ENCODE assay signal across 8 cellular contexts in genomic region chr7:151599401-151600227, GRCh38.
DNase-seq lines count a peak whose midpoint lies in the region; ATAC-seq, FAIRE-seq and TF ChIP-seq lines count a peak whose summit lies in the region.

No MANE protein-coding gene starts in this region.

- POLR2A ChIA-PET in CD8-positive, alpha-beta T cell (lab: Charles Lee) = no interaction called here

- H3K4me3 ChIP-seq in CD8-positive, alpha-beta T cell (ENCODE audit: low read depth, low read length) = no peak overlapping the region
- H3K4me3 ChIP-seq in fibroblast of pulmonary artery (replicated peaks; ENCODE audit: low read depth, low read length) (no peak overlapping the region), pancreas (no peak overlapping the region)

- H3K27ac Mint-ChIP-seq in CD8-positive, alpha-beta T cell = peak overlapping the region; percentile 47

- no peaks in the 10 kb centered on the region for H3K36me3 ChIP-seq in CD8-positive, alpha-beta T cell (ENCODE audit: insufficient read depth, low read length)
- H3K36me3 ChIP-seq in pancreas = peaks cover 0 to 2% (median 0%) of the 10 kb centered on the region in 3 donors

- H3K27me3 Mint-ChIP-seq in CD8-positive, alpha-beta T cell (ENCODE audit: low read depth) = no peaks in the 10 kb centered on the region

- H3K36me3 Mint-ChIP-seq in CD8-positive, alpha-beta T cell = peaks cover 33% of the 10 kb centered on the region

- CTCF ChIA-PET in CD8-positive, alpha-beta T cell (lab: Charles Lee) = interaction anchor here (1.2 kb wide), 1 partner anchor 183 kb away, joined by 3 read pairs; no protein-coding TSS in a partner anchor

- FAIRE-seq in pancreas (lab: Jason Lieb, UNC) = no peak

- no peaks in the 10 kb centered on the region for H3K9me3 Mint-ChIP-seq in CD8-positive, alpha-beta T cell

- no peaks in the 10 kb centered on the region for H3K4me1 ChIP-seq in CD8-positive, alpha-beta T cell (ENCODE audit: insufficient read depth, low read length)
- peaks cover 0 to 8% (median 0%) of the 10 kb centered on the region in 3 donors for H3K4me1 ChIP-seq in pancreas

- intact Hi-C loops in CD8-positive, alpha-beta T cell (cut with DNase I, micrococcal nuclease) = no loop called here
- intact Hi-C loops in pancreas (cut with DNase I) = no loop called here

- no peak overlapping the region for H3K27ac ChIP-seq in CD8-positive, alpha-beta T cell (ENCODE audit: low read depth, low read length)
- H3K27ac ChIP-seq in pancreas = no peak overlapping the region

- peaks cover 23% of the 10 kb centered on the region for H3K4me1 Mint-ChIP-seq in CD8-positive, alpha-beta T cell (ENCODE audit: low read depth)

- no peaks in the 10 kb centered on the region for H3K27me3 ChIP-seq in CD8-positive, alpha-beta T cell (ENCODE audit: insufficient read depth, low read length)
- no peaks in the 10 kb centered on the region for H3K27me3 ChIP-seq in pancreas

- 82 to 84% methylated on average over 10 of the region's 10 CpGs for WGBS in pancreas, 2 donors

- H3K4me3 Mint-ChIP-seq in CD8-positive, alpha-beta T cell = no peak overlapping the region

- no peak for DNase-seq in CD8-positive, alpha-beta T cell
- DNase-seq in RKO (ENCODE audit: low spot score) (peak; percentile 94), fibroblast of pulmonary artery (ENCODE audit: low read depth) (peak; percentile 91), pancreas (no peak), NCI-H526 treated with DMSO at 0.1 percent for 48 hours (lab: John Stamatoyannopoulos, UW) (no peak)

- no peaks in the 10 kb centered on the region for H3K9me3 ChIP-seq in CD8-positive, alpha-beta T cell (ENCODE audit: low read length)
- no peaks in the 10 kb centered on the region for H3K9me3 ChIP-seq in pancreas

- no peak for ATAC-seq in CD8-positive, alpha-beta T cell
- ATAC-seq in pancreas (peak in 3 of 4 donors; percentile 59 to 83 (median 78)), GM21619 (IDR thresholded peaks at IDR 0.05; ENCODE audit: unreplicated experiment) (no peak), HG03520 (IDR thresholded peaks at IDR 0.05; ENCODE audit: unreplicated experiment) (no peak), GM19397 (IDR thresholded peaks at IDR 0.05; ENCODE audit: unreplicated experiment) (no peak)

- TF ChIP-seq CTCF in CD8-positive, alpha-beta T cell (IDR thresholded peaks at IDR 0.05) = no peak
- TF ChIP-seq CTCF in fibroblast of pulmonary artery (IDR thresholded peaks at IDR 0.05; ENCODE audit: low read length, missing control alignments) = peak; percentile 5
- TF ChIP-seq CTCF in pancreas (IDR thresholded peaks at IDR 0.05) = no peak

Comparison
In these comparisons a context has a peak if more than half of its experiments do, and no peak if none do; other contexts are left out.
1. ATAC-seq: peak in pancreas (3 of 4); none in CD8-positive, alpha-beta T cell (single experiment), GM21619 (single experiment), HG03520 (single experiment) and GM19397 (single experiment).
2. DNase-seq: peak in RKO (single experiment) and fibroblast of pulmonary artery (single experiment); none in CD8-positive, alpha-beta T cell (0 of 7), pancreas (0 of 6) and NCI-H526 treated with DMSO at 0.1 percent for 48 hours (single experiment).